Comparison of ENCODE assay signal across 1 cellular context in genomic region chr5:141747152-141747640, GRCh38.
A peak's percentile ranks its signal among the peaks of the same experiment; 100 is the strongest.
TF ChIP-seq lines count a peak whose summit lies in the region.

No MANE protein-coding gene starts in this region.

TF ChIP-seq in H1, 55 proteins besides CTCF, POLR2A, EP300 and RAD21 (continued from another document):
- TF ChIP-seq CHD7 (IDR thresholded peaks at IDR 0.05; ENCODE audit: insufficient replicate concordance, low read length) (no peak), ATF3 (IDR thresholded peaks at IDR 0.05; ENCODE audit: insufficient read depth, low read depth, low read length) (no peak), JUND (IDR thresholded peaks at IDR 0.05; ENCODE audit: low read length) (no peak), NANOG (IDR thresholded peaks at IDR 0.05; ENCODE audit: insufficient read depth, low read depth, low read length, poor library complexity, severe bottlenecking) (no peak), HDAC6 (IDR thresholded peaks at IDR 0.05; ENCODE audit: low read depth, low read length) (no peak), ATF2 (IDR thresholded peaks at IDR 0.05; ENCODE audit: low read length) (no peak), RXRA (IDR thresholded peaks at IDR 0.05; ENCODE audit: insufficient read depth, low read depth, low read length) (no peak), SIX5 (IDR thresholded peaks at IDR 0.05; ENCODE audit: low read depth, low read length) (peak; percentile 69), SIRT6 (IDR thresholded peaks at IDR 0.05; ENCODE audit: low read length) (no peak), CHD2 (IDR thresholded peaks at IDR 0.05; ENCODE audit: low read length) (no peak), ZNF274 (IDR thresholded peaks at IDR 0.05; ENCODE audit: borderline replicate concordance, extremely low read depth, low read length) (no peak), YY1 (IDR thresholded peaks at IDR 0.05; ENCODE audit: low read depth, low read length) (peak; percentile 24; the same call in 1 of the 2 replicates), KDM4A (IDR thresholded peaks at IDR 0.05; ENCODE audit: low read depth, low read length, severe bottlenecking) (no peak), SIN3A (conservative IDR thresholded peaks at IDR 0.05 in 1 of 2, IDR thresholded peaks at IDR 0.05 in 1 of 2; ENCODE audit: low read depth in 1 of 2, low read length in 2 of 2) (peak; percentile 47 to 62; a peak in 1 of 4 replicates), NRF1 (IDR thresholded peaks at IDR 0.05; ENCODE audit: low read depth, low read length) (no peak), EZH2 (IDR thresholded peaks at IDR 0.05; ENCODE audit: low read depth, low read length, severe bottlenecking) (no peak), RFX5 (IDR thresholded peaks at IDR 0.05; ENCODE audit: borderline replicate concordance, low read depth, low read length) (no peak), KDM5A (IDR thresholded peaks at IDR 0.05; ENCODE audit: low read length) (no peak)
